ENCODE assay signal across 9 cellular contexts in genomic region chr12:130826151-130826801, GRCh38. TPM values are rescaled to one million over a fixed set of nuclear protein-coding genes. Genes with fewer than 3 reads are reported as not detected.
DNase-seq lines count a peak whose midpoint lies in the region; ATAC-seq and TF ChIP-seq lines count a peak whose summit lies in the region.
"Had no signal": no experiment of that assay in that cellular context is flagged by ENCODE, and none has a peak within 500 bp of the region (broad histone marks: within the 10 kb centered on the region; RNA-seq: fewer than 3 reads in every experiment).

No MANE protein-coding gene starts in this region.

- H3K27me3 Mint-ChIP-seq in CD8-positive, alpha-beta T cell (ENCODE audit: low read depth): no peaks in the 10 kb centered on the region
- H3K27me3 Mint-ChIP-seq in mesothelial cell of epicardium (ENCODE audit: low read depth): no peaks in the 10 kb centered on the region
- no peaks in the 10 kb centered on the region for H3K27me3 Mint-ChIP-seq in stimulated activated naive B cell treated with anti-CD40 and anti-IgM and Interleukin-4, amounts not matched to agents 10 μg/mL and 1 μg/mL and 100 μg/mL, for 72 hours
- H3K27me3 Mint-ChIP-seq: stimulated activated naive CD8-positive, alpha-beta T cell treated with anti-CD3 and anti-CD28 coated beads, Interleukin-15, Interleukin-2, amounts not matched to agents 100 ng/mL and 50 ng/mL, for 24 hours had no signal

- POLR2A ChIA-PET in CD8-positive, alpha-beta T cell (lab: Charles Lee): interaction anchor here (1.5 kb wide), 1 partner anchor 10 kb away, joined by 3 read pairs; no protein-coding TSS in a partner anchor

- H3K4me3 ChIP-seq in CD8-positive, alpha-beta T cell (ENCODE audit: low read depth, low read length): no peak overlapping the region

- TF ChIP-seq CTCF in CD8-positive, alpha-beta T cell (IDR thresholded peaks at IDR 0.05): peak; percentile 87
- TF ChIP-seq CTCF in mesothelial cell of epicardium (IDR thresholded peaks at IDR 0.05; ENCODE audit: unreplicated experiment): peak; percentile 70

- peak; percentile 55 to 91 (median 73) for DNase-seq in CD8-positive, alpha-beta T cell
- peak; percentile 58 for DNase-seq in HuH-7.5 (ENCODE audit: low spot score)
- peak; percentile 82 for DNase-seq in activated CD4-positive, alpha-beta T cell treated with anti-CD3 and anti-CD28 coated beads for 48 hours
- peak; percentile 23 for DNase-seq in dedifferentiated amniotic fluid mesenchymal stem cell (ENCODE audit: extremely low spot score)
- DNase-seq in mesothelial cell of epicardium (ENCODE audit: low spot score in 2 of 2, unreplicated experiment in 2 of 2): peak in 1 of 2 experiments; percentile 62
- DNase-seq in stimulated activated naive B cell treated with anti-CD40 and anti-IgM and Interleukin-4, amounts not matched to agents 10 μg/mL and 1 μg/mL and 100 μg/mL, for 72 hours: no peak
- DNase-seq in NCI-H2171 (lab: John Stamatoyannopoulos, UW): no peak

- no peak overlapping the region for H3K27ac ChIP-seq in CD8-positive, alpha-beta T cell (ENCODE audit: low read depth, low read length)

- peak; percentile 98 for ATAC-seq in CD8-positive, alpha-beta T cell
- peak; percentile 53 to 57 for ATAC-seq in stimulated activated naive B cell treated with anti-CD40 and anti-IgM and Interleukin-4, amounts not matched to agents 10 μg/mL and 1 μg/mL and 100 μg/mL, for 72 hours (replicated peaks)
- no peak for ATAC-seq in GM19455 (IDR thresholded peaks at IDR 0.05; ENCODE audit: unreplicated experiment)

- no peaks in the 10 kb centered on the region for H3K9me3 ChIP-seq in CD8-positive, alpha-beta T cell (ENCODE audit: low read length)

- intact Hi-C loops in CD8-positive, alpha-beta T cell (cut with DNase I, micrococcal nuclease): loop anchor here (1.0 to 10.0 kb wide), 5 partner anchors 13 to 306 kb away; partner anchors contain the start of gene STX2 (in 1 of the 2)

- H3K27ac Mint-ChIP-seq in CD8-positive, alpha-beta T cell: peak overlapping the region; percentile 74
- H3K27ac Mint-ChIP-seq in mesothelial cell of epicardium: peak overlapping the region; percentile 9
- no peak overlapping the region for H3K27ac Mint-ChIP-seq in stimulated activated naive B cell treated with anti-CD40 and anti-IgM and Interleukin-4, amounts not matched to agents 10 μg/mL and 1 μg/mL and 100 μg/mL, for 72 hours

- no peaks in the 10 kb centered on the region for H3K9me3 Mint-ChIP-seq in CD8-positive, alpha-beta T cell
- H3K9me3 Mint-ChIP-seq in mesothelial cell of epicardium: no peaks in the 10 kb centered on the region
- H3K9me3 Mint-ChIP-seq in stimulated activated naive B cell treated with anti-CD40 and anti-IgM and Interleukin-4, amounts not matched to agents 10 μg/mL and 1 μg/mL and 100 μg/mL, for 72 hours: no peaks in the 10 kb centered on the region
- H3K9me3 Mint-ChIP-seq: stimulated activated naive CD8-positive, alpha-beta T cell treated with anti-CD3 and anti-CD28 coated beads, Interleukin-15, Interleukin-2, amounts not matched to agents 100 ng/mL and 50 ng/mL, for 24 hours had no signal

- CTCF ChIA-PET in CD8-positive, alpha-beta T cell (lab: Charles Lee): interaction anchor here (0.6 to 6.0 kb wide), 23 partner anchors 8 to 307 kb away, joined by 3 to 77 read pairs (median 4); partner anchors contain the start of gene ADGRD1

- H3K36me3 ChIP-seq in CD8-positive, alpha-beta T cell (ENCODE audit: insufficient read depth, low read length): no peaks in the 10 kb centered on the region

- H3K36me3 Mint-ChIP-seq in CD8-positive, alpha-beta T cell: peaks cover 21% of the 10 kb centered on the region
- H3K36me3 Mint-ChIP-seq in mesothelial cell of epicardium: peaks cover 9% of the 10 kb centered on the region
- H3K36me3 Mint-ChIP-seq in stimulated activated naive B cell treated with anti-CD40 and anti-IgM and Interleukin-4, amounts not matched to agents 10 μg/mL and 1 μg/mL and 100 μg/mL, for 72 hours: peaks cover 11 to 16% of the 10 kb centered on the region in 2 donors

- peaks cover 17% of the 10 kb centered on the region for H3K4me1 Mint-ChIP-seq in CD8-positive, alpha-beta T cell (ENCODE audit: low read depth)
- no peaks in the 10 kb centered on the region for H3K4me1 Mint-ChIP-seq in mesothelial cell of epicardium
- H3K4me1 Mint-ChIP-seq in stimulated activated naive B cell treated with anti-CD40 and anti-IgM and Interleukin-4, amounts not matched to agents 10 μg/mL and 1 μg/mL and 100 μg/mL, for 72 hours: peaks cover 14 to 25% of the 10 kb centered on the region in 2 donors

- no peaks in the 10 kb centered on the region for H3K27me3 ChIP-seq in CD8-positive, alpha-beta T cell (ENCODE audit: insufficient read depth, low read length)

- peaks cover 9% of the 10 kb centered on the region for H3K4me1 ChIP-seq in CD8-positive, alpha-beta T cell (ENCODE audit: insufficient read depth, low read length)

- no peak overlapping the region for H3K4me3 Mint-ChIP-seq in CD8-positive, alpha-beta T cell
- no peak overlapping the region for H3K4me3 Mint-ChIP-seq in mesothelial cell of epicardium
- no peak overlapping the region for H3K4me3 Mint-ChIP-seq in stimulated activated naive B cell treated with anti-CD40 and anti-IgM and Interleukin-4, amounts not matched to agents 10 μg/mL and 1 μg/mL and 100 μg/mL, for 72 hours
- H3K4me3 Mint-ChIP-seq: stimulated activated naive CD8-positive, alpha-beta T cell treated with anti-CD3 and anti-CD28 coated beads, Interleukin-15, Interleukin-2, amounts not matched to agents 100 ng/mL and 50 ng/mL, for 24 hours had no signal

RNA-seq across cellular contexts. Expression of gene STX2, which starts 12.8 kb away (rescaled TPM):
- total RNA-seq in CD8-positive, alpha-beta T cell: 10 to 100 TPM; 15.8 to 18.2 TPM
- total RNA-seq in mesothelial cell of epicardium: 14.0 to 17.3 TPM (median 16.7 TPM) in 3 replicates

RNA-seq across cellular contexts. Expression of gene RAN, which starts 45.6 kb away (rescaled TPM):
- total RNA-seq in CD8-positive, alpha-beta T cell: 100 to 1,000 TPM; 342 to 352 TPM
- 629 to 674 TPM (median 633 TPM) in 3 replicates for total RNA-seq in mesothelial cell of epicardium

Comparison
In these comparisons a context has a peak if more than half of its experiments do, and no peak if none do; other contexts are left out.
1. DNase-seq: peak in CD8-positive, alpha-beta T cell (7 of 7), HuH-7.5 (single experiment), activated CD4-positive, alpha-beta T cell treated with anti-CD3 and anti-CD28 coated beads for 48 hours (single experiment) and dedifferentiated amniotic fluid mesenchymal stem cell (single experiment); none in stimulated activated naive B cell treated with anti-CD40 and anti-IgM and Interleukin-4, amounts not matched to agents 10 μg/mL and 1 μg/mL and 100 μg/mL, for 72 hours (single experiment) and NCI-H2171 (single experiment).